Comparison of ENCODE assay signal across 8 cellular contexts in genomic region chr12:12784911-12785814, GRCh38. TPM values are rescaled to one million over a fixed set of nuclear protein-coding genes. Genes with fewer than 3 reads are reported as not detected.
A peak's percentile ranks its signal among the peaks of the same experiment; 100 is the strongest.
DNase-seq lines count a peak whose midpoint lies in the region; ATAC-seq and TF ChIP-seq lines count a peak whose summit lies in the region.

Gene APOLD1, plus strand, starts transcription at chr12:12785659. Its CDS starts 33 bp downstream, at chr12:12785692.

- no peak for ATAC-seq in HG03469 (IDR thresholded peaks at IDR 0.05; ENCODE audit: unreplicated experiment)
- ATAC-seq in HG02981 (IDR thresholded peaks at IDR 0.05; ENCODE audit: unreplicated experiment): no peak

- TF ChIP-seq CTCF in AG04449 (IDR thresholded peaks at IDR 0.05; ENCODE audit: insufficient read depth, low read length, missing control alignments): no peak
- TF ChIP-seq CTCF in type B pancreatic cell (conservative IDR thresholded peaks at IDR 0.05): no peak

- peaks cover 20% of the 10 kb centered on the region for H3K4me1 Mint-ChIP-seq in type B pancreatic cell (ENCODE audit: unreplicated experiment)

- H3K9me3 Mint-ChIP-seq in type B pancreatic cell: no peaks in the 10 kb centered on the region

- peak within 1 kb of the TSS; percentile 98 for H3K27ac ChIP-seq in cingulate gyrus (ENCODE audit: low read depth, low read length)

- DNase-seq in AG04449 (ENCODE audit: low read depth, low spot score): no peak
- peak; percentile 32 for DNase-seq in M059J (ENCODE audit: low read depth)
- DNase-seq in medulla oblongata (ENCODE audit: extremely low spot score): peak; percentile 22
- DNase-seq in type B pancreatic cell (ENCODE audit: extremely low spot score, unreplicated experiment): no peak
- no peak for DNase-seq in NCI-H510A (lab: John Stamatoyannopoulos, UW)

- peaks cover 3% of the 10 kb centered on the region for H3K36me3 Mint-ChIP-seq in type B pancreatic cell

- POLR2A ChIA-PET in AG04449 (lab: Yijun Ruan, JAX): interaction anchor here (0.6 kb wide), 1 partner anchor 19 kb away, joined by 3 read pairs; no protein-coding TSS in a partner anchor

- H3K27me3 Mint-ChIP-seq in type B pancreatic cell: peaks cover 18% of the 10 kb centered on the region

- CTCF ChIA-PET in AG04449 (lab: Yijun Ruan, JAX): interaction anchor here (0.7 to 2.0 kb wide), 4 partner anchors 29 to 116 kb away, joined by 3 to 9 read pairs (median 5); partner anchors contain the start of gene DDX47

- peak within 1 kb of the TSS; percentile 65 for H3K4me3 ChIP-seq in AG04449 (ENCODE audit: low read depth, low read length)

- H3K27ac Mint-ChIP-seq in type B pancreatic cell: peak within 1 kb of the TSS; percentile 35

- peak within 1 kb of the TSS; percentile 73 for H3K4me3 Mint-ChIP-seq in type B pancreatic cell

RNA-seq across cellular contexts. Expression of gene APOLD1, which starts in this region (rescaled TPM):
- 16.9 and 18.9 TPM in 2 replicates for total RNA-seq in M059J (2014; rRNA removed; shearing (Covaris generic))
- 2.9 and 5.6 TPM in 2 replicates for total RNA-seq in type B pancreatic cell (ENCODE audit: low replicate concordance)

Comparison
In these comparisons a context has a peak if more than half of its experiments do, and no peak if none do; other contexts are left out.
1. DNase-seq: peak in M059J (single experiment) and medulla oblongata (single experiment); none in AG04449 (single experiment), type B pancreatic cell (single experiment) and NCI-H510A (single experiment).